Comparison of ENCODE assay signal across 29 cellular contexts in the genomic region with DNA sequence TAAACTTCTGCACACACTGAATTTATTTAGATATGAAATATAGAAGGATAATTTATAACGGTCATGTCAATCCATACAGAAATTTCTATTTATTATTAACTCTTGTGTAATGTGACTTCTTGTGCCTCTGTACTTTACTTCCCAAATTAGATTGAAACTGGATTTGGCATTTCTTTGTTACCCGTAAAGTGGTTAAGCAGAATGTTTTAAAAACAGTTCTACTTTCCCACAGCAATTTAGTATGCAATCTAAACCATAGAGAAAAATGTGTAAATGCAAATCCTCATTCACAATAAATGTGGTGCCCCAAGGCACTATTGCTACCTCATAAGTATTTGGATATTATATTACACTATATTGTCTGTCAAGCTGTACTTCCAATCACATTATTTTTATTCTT.
"Had no signal": no experiment of that assay in that cellular context is flagged by ENCODE, and none has a peak within 500 bp of the region (broad histone marks: within the 10 kb centered on the region; RNA-seq: fewer than 3 reads in every experiment).

No MANE protein-coding gene starts in this region.

- H3K27me3 ChIP-seq: colonic mucosa, gastroesophageal sphincter, heart left ventricle, left lung, suprapubic skin, transverse colon, upper lobe of right lung, uterus had no signal

- DNase-seq: colonic mucosa; effector CD8-positive, alpha-beta T cell; endodermal cell; foreskin fibroblast; heart left ventricle; hippocampal formation; left cardiac atrium; left lung; mesenchymal stem cell; mucosa of descending colon; naive thymus-derived CD8-positive, alpha-beta T cell; nephron progenitor cell; nucleus accumbens; right cardiac atrium; stimulated activated CD4-positive, alpha-beta T cell treated with anti-CD3 and anti-CD28 coated beads, Interleukin-12 subunit alpha, Interleukin-12 subunit beta, amount 100 ng/mL, for 4 hours; stimulated activated CD4-positive, alpha-beta T cell treated with anti-CD3 and anti-CD28 coated beads, Interleukin-1b, Interleukin-23, amount 100 ng/mL, for 48 hours; stimulated activated CD4-positive, alpha-beta T cell treated with anti-CD3 and anti-CD28 coated beads, Interleukin-4, amount 100 ng/mL, for 1 hour; stimulated activated CD8-positive, alpha-beta memory T cell treated with anti-CD3 and anti-CD28 coated beads, Interleukin-4, amount 100 ng/mL, for 48 hours; stimulated activated naive CD4-positive, alpha-beta T cell; stimulated activated naive CD8-positive, alpha-beta T cell treated with anti-CD3 and anti-CD28 coated beads, Interleukin-15, amount 100 ng/mL, for 72 hours; transverse colon; upper lobe of right lung; uterus had no signal

- H3K27ac ChIP-seq: colonic mucosa, epithelial cell of prostate, gastroesophageal sphincter, heart left ventricle, left lung, prostate gland, suprapubic skin, transverse colon, upper lobe of right lung, uterus had no signal

- H3K4me2 ChIP-seq: smooth muscle cell had no signal

- H3K9me3 ChIP-seq: colonic mucosa, gastroesophageal sphincter, heart left ventricle, left lung, mucosa of descending colon, prostate gland, suprapubic skin, transverse colon, upper lobe of right lung, uterus had no signal

- H3K4me1 ChIP-seq: colonic mucosa, gastroesophageal sphincter, heart left ventricle, left lung, prostate gland, suprapubic skin, transverse colon, upper lobe of right lung, uterus had no signal

- H3K4me3 ChIP-seq: colonic mucosa, gastroesophageal sphincter, heart left ventricle, left lung, mucosa of descending colon, prostate gland, smooth muscle cell, suprapubic skin, transverse colon, upper lobe of right lung, uterus had no signal

- ATAC-seq: esophagus mucosa; gastroesophageal sphincter; heart left ventricle; left cardiac atrium; left lung; mucosa of descending colon; naive thymus-derived CD8-positive, alpha-beta T cell; right cardiac atrium; stimulated activated naive CD8-positive, alpha-beta T cell treated with anti-CD3 and anti-CD28 coated beads, Interleukin-15, amount 100 ng/mL, for 72 hours; upper lobe of right lung had no signal

- H3K36me3 ChIP-seq: colonic mucosa, gastroesophageal sphincter, heart left ventricle, left lung, prostate gland, suprapubic skin, transverse colon, upper lobe of right lung, uterus had no signal
